In genomic region chr17:72089453-72089987, GRCh38 we compare ENCODE assay signal across 1 cellular context.
TF ChIP-seq lines count a peak whose summit lies in the region.

No MANE protein-coding gene starts in this region.

TF ChIP-seq in HepG2, 621 proteins besides CTCF, POLR2A, EP300 and RAD21 (continued from another document):
- TF ChIP-seq PAXIP1 (CRISPR knock-in tag; conservative IDR thresholded peaks at IDR 0.05) (no peak), NFKB2 (CRISPR knock-in tag; IDR thresholded peaks at IDR 0.05; ENCODE audit: borderline replicate concordance) (no peak), ZNF713 (CRISPR knock-in tag; IDR thresholded peaks at IDR 0.05) (no peak), KDM1A (CRISPR knock-in tag; IDR thresholded peaks at IDR 0.05) (no peak)
